ENCODE assay signal across 1 cellular context in the genomic region with DNA sequence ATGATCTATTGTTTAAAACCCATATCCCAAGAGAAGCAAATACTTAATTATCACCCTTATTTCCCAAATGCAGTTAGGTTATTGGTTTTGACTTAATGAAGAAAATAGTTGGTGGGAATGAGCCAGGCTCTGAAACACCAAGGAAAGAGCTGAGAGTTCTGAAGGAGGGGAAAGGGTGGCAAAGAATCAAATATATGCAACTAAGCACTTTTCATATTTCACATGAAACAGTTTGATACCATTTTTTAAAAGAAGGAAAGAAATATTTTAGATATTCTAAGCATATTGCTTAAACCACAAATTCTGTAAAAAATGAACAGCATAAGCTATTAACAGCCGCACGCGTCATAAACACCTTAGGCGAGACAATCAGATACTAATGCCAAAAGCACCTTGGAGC.
TF ChIP-seq lines count a peak whose summit lies in the region.

No MANE protein-coding gene starts in this region.

TF ChIP-seq in HepG2, 621 proteins besides CTCF, POLR2A, EP300 and RAD21 (continued from another document):
- no peak for TF ChIP-seq MLX (CRISPR knock-in tag; IDR thresholded peaks at IDR 0.05)
- peak; percentile 72 for TF ChIP-seq MAFF (IDR thresholded peaks at IDR 0.05; ENCODE audit: low read depth, low read length)
- TF ChIP-seq ZNF616 (CRISPR knock-in tag; IDR thresholded peaks at IDR 0.05; ENCODE audit: low read depth): no peak
TF ChIP-seq in HepG2: peak in this region for 2.
